2 cellular contexts compared by ENCODE assay signal in the genomic region with DNA sequence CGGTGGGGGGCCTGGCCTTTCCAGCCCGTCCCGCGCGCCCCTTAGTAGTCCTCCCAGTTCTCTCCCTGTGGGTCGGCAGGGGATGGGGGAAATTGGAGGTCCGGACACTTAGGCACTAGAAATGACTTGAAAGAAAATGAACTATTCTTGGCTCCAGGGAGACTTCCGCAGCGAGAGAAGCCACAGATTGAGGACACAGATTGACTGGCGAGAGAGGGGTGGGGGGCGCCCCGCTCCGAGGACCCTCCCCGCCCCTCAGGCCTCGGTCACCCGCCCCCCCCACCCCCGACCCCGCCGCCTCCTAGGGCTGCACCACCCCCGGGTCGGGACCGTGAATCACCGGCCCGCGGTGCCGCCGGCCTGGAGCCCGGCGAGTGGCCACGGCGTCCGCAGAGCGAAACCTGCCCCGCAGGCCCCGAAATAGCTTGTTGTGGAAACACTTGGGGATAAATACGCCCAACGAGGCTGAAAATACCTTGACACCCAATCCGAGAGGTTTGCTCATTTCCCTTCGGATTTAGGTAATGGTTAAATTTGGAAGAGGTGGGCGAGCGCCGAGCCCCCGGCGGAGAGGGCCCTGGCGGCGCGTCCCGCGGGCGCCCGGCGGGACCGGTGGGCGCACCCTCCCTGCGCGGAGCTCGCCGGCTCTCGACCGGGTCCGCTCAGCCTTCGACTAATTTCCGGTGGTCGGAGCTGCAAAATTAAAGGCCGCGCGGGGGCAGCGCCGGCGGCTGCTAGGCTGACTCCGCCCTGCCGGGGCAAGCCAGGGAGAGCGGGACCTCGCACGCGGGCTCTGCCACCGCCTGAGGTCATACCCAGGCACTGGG.
A peak's percentile ranks its signal among the peaks of the same experiment; 100 is the strongest.
TF ChIP-seq lines count a peak whose summit lies in the region.

A gene (minus strand): TSS at position 675 of the 827 bp plus-strand sequence. CDS start 3,438 bp downstream, outside the sequence.

TF ChIP-seq in GM12878, 131 proteins besides CTCF, POLR2A, EP300 and RAD21 (continues in another document):
- TF ChIP-seq ZBED1 (IDR thresholded peaks at IDR 0.05; ENCODE audit: borderline replicate concordance) (no peak), NFYA (IDR thresholded peaks at IDR 0.05; ENCODE audit: borderline replicate concordance, low read depth, low read length) (no peak), HDAC2 (IDR thresholded peaks at IDR 0.05) (no peak), ZZZ3 (IDR thresholded peaks at IDR 0.05; ENCODE audit: control insufficient read depth, insufficient read length, low read depth) (no peak), SP1 (IDR thresholded peaks at IDR 0.05; ENCODE audit: low read depth, low read length) (no peak), RAD51 (IDR thresholded peaks at IDR 0.05) (no peak)
- TF ChIP-seq, protein P1, sequence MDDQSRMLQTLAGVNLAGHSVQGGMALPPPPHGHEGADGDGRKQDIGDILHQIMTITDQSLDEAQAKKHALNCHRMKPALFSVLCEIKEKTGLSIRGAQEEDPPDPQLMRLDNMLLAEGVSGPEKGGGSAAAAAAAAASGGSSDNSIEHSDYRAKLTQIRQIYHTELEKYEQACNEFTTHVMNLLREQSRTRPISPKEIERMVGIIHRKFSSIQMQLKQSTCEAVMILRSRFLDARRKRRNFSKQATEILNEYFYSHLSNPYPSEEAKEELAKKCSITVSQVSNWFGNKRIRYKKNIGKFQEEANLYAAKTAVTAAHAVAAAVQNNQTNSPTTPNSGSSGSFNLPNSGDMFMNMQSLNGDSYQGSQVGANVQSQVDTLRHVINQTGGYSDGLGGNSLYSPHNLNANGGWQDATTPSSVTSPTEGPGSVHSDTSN (IDR thresholded peaks at IDR 0.05; ENCODE audit: insufficient replicate concordance, low read depth, low read length): no peak
- TF ChIP-seq, protein P2, sequence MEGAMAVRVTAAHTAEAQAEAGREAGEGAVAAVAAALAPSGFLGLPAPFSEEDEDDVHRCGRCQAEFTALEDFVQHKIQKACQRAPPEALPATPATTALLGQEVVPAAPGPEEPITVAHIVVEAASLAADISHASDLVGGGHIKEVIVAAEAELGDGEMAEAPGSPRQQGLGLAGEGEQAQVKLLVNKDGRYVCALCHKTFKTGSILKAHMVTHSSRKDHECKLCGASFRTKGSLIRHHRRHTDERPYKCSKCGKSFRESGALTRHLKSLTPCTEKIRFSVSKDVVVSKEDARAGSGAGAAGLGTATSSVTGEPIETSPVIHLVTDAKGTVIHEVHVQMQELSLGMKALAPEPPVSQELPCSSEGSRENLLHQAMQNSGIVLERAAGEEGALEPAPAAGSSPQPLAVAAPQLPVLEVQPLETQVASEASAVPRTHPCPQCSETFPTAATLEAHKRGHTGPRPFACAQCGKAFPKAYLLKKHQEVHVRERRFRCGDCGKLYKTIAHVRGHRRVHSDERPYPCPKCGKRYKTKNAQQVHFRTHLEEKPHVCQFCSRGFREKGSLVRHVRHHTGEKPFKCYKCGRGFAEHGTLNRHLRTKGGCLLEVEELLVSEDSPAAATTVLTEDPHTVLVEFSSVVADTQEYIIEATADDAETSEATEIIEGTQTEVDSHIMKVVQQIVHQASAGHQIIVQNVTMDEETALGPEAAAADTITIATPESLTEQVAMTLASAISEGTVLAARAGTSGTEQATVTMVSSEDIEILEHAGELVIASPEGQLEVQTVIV (IDR thresholded peaks at IDR 0.05; ENCODE audit: borderline replicate concordance, partially characterized antibody): no peak
- TF ChIP-seq, protein P3, sequence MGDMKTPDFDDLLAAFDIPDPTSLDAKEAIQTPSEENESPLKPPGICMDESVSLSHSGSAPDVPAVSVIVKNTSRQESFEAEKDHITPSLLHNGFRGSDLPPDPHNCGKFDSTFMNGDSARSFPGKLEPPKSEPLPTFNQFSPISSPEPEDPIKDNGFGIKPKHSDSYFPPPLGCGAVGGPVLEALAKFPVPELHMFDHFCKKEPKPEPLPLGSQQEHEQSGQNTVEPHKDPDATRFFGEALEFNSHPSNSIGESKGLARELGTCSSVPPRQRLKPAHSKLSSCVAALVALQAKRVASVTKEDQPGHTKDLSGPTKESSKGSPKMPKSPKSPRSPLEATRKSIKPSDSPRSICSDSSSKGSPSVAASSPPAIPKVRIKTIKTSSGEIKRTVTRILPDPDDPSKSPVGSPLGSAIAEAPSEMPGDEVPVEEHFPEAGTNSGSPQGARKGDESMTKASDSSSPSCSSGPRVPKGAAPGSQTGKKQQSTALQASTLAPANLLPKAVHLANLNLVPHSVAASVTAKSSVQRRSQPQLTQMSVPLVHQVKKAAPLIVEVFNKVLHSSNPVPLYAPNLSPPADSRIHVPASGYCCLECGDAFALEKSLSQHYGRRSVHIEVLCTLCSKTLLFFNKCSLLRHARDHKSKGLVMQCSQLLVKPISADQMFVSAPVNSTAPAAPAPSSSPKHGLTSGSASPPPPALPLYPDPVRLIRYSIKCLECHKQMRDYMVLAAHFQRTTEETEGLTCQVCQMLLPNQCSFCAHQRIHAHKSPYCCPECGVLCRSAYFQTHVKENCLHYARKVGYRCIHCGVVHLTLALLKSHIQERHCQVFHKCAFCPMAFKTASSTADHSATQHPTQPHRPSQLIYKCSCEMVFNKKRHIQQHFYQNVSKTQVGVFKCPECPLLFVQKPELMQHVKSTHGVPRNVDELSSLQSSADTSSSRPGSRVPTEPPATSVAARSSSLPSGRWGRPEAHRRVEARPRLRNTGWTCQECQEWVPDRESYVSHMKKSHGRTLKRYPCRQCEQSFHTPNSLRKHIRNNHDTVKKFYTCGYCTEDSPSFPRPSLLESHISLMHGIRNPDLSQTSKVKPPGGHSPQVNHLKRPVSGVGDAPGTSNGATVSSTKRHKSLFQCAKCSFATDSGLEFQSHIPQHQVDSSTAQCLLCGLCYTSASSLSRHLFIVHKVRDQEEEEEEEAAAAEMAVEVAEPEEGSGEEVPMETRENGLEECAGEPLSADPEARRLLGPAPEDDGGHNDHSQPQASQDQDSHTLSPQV (IDR thresholded peaks at IDR 0.05): no peak; the same call in none of the 2 replicates
- TF ChIP-seq, protein P4, sequence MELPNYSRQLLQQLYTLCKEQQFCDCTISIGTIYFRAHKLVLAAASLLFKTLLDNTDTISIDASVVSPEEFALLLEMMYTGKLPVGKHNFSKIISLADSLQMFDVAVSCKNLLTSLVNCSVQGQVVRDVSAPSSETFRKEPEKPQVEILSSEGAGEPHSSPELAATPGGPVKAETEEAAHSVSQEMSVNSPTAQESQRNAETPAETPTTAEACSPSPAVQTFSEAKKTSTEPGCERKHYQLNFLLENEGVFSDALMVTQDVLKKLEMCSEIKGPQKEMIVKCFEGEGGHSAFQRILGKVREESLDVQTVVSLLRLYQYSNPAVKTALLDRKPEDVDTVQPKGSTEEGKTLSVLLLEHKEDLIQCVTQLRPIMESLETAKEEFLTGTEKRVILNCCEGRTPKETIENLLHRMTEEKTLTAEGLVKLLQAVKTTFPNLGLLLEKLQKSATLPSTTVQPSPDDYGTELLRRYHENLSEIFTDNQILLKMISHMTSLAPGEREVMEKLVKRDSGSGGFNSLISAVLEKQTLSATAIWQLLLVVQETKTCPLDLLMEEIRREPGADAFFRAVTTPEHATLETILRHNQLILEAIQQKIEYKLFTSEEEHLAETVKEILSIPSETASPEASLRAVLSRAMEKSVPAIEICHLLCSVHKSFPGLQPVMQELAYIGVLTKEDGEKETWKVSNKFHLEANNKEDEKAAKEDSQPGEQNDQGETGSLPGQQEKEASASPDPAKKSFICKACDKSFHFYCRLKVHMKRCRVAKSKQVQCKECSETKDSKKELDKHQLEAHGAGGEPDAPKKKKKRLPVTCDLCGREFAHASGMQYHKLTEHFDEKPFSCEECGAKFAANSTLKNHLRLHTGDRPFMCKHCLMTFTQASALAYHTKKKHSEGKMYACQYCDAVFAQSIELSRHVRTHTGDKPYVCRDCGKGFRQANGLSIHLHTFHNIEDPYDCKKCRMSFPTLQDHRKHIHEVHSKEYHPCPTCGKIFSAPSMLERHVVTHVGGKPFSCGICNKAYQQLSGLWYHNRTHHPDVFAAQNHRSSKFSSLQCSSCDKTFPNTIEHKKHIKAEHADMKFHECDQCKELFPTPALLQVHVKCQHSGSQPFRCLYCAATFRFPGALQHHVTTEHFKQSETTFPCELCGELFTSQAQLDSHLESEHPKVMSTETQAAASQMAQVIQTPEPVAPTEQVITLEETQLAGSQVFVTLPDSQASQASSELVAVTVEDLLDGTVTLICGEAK (IDR thresholded peaks at IDR 0.05; ENCODE audit: borderline replicate concordance): no peak

TF ChIP-seq in HepG2, 621 proteins besides CTCF, POLR2A, EP300 and RAD21 (continues in another document):
- no peak for TF ChIP-seq TSC22D2 (CRISPR knock-in tag; IDR thresholded peaks at IDR 0.05; ENCODE audit: borderline replicate concordance)
- no peak for TF ChIP-seq HNF4G (IDR thresholded peaks at IDR 0.05; ENCODE audit: borderline replicate concordance, low read depth, low read length)
- no peak for TF ChIP-seq HNF4G (CRISPR knock-in tag; IDR thresholded peaks at IDR 0.05; ENCODE audit: borderline replicate concordance, low read depth)
- TF ChIP-seq, protein P5, sequence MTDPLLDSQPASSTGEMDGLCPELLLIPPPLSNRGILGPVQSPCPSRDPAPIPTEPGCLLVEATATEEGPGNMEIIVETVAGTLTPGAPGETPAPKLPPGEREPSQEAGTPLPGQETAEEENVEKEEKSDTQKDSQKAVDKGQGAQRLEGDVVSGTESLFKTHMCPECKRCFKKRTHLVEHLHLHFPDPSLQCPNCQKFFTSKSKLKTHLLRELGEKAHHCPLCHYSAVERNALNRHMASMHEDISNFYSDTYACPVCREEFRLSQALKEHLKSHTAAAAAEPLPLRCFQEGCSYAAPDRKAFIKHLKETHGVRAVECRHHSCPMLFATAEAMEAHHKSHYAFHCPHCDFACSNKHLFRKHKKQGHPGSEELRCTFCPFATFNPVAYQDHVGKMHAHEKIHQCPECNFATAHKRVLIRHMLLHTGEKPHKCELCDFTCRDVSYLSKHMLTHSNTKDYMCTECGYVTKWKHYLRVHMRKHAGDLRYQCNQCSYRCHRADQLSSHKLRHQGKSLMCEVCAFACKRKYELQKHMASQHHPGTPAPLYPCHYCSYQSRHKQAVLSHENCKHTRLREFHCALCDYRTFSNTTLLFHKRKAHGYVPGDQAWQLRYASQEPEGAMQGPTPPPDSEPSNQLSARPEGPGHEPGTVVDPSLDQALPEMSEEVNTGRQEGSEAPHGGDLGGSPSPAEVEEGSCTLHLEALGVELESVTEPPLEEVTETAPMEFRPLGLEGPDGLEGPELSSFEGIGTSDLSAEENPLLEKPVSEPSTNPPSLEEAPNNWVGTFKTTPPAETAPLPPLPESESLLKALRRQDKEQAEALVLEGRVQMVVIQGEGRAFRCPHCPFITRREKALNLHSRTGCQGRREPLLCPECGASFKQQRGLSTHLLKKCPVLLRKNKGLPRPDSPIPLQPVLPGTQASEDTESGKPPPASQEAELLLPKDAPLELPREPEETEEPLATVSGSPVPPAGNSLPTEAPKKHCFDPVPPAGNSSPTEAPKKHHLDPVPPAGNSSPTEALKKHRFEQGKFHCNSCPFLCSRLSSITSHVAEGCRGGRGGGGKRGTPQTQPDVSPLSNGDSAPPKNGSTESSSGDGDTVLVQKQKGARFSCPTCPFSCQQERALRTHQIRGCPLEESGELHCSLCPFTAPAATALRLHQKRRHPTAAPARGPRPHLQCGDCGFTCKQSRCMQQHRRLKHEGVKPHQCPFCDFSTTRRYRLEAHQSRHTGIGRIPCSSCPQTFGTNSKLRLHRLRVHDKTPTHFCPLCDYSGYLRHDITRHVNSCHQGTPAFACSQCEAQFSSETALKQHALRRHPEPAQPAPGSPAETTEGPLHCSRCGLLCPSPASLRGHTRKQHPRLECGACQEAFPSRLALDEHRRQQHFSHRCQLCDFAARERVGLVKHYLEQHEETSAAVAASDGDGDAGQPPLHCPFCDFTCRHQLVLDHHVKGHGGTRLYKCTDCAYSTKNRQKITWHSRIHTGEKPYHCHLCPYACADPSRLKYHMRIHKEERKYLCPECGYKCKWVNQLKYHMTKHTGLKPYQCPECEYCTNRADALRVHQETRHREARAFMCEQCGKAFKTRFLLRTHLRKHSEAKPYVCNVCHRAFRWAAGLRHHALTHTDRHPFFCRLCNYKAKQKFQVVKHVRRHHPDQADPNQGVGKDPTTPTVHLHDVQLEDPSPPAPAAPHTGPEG (CRISPR knock-in tag; IDR thresholded peaks at IDR 0.05): peak; percentile 36; the same call in 1 of the 2 replicates
- TF ChIP-seq GABPB1 (CRISPR knock-in tag; IDR thresholded peaks at IDR 0.05): peak; percentile 85
- TF ChIP-seq ZNF343 (CRISPR knock-in tag; IDR thresholded peaks at IDR 0.05): 0 out of 2 replicates have a peak, but pooled peaks have one; percentile 30
- TF ChIP-seq, protein P6, sequence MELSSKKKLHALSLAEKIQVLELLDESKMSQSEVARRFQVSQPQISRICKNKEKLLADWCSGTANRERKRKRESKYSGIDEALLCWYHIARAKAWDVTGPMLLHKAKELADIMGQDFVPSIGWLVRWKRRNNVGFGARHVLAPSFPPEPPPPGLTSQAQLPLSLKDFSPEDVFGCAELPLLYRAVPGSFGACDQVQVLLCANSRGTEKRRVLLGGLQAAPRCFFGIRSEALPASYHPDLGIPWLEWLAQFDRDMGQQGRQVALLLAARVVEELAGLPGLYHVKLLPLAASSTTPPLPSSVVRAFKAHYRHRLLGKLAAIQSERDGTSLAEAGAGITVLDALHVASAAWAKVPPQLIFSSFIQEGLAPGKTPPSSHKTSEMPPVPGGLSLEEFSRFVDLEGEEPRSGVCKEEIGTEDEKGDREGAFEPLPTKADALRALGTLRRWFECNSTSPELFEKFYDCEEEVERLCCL (CRISPR knock-in tag; IDR thresholded peaks at IDR 0.05; ENCODE audit: borderline replicate concordance): 0 out of 2 replicates have a peak, but pooled peaks have one; percentile 69
- TF ChIP-seq NR2F6 (IDR thresholded peaks at IDR 0.05): no peak
- TF ChIP-seq NR2F6 (CRISPR knock-in tag; IDR thresholded peaks at IDR 0.05): 0 out of 2 replicates have a peak, but pooled peaks have one; percentile 7
- 0 out of 2 replicates have a peak, but pooled peaks have one; percentile 20 for TF ChIP-seq SP5 (CRISPR knock-in tag; IDR thresholded peaks at IDR 0.05; ENCODE audit: borderline replicate concordance, low read depth)
- no peak for TF ChIP-seq ZNF430 (CRISPR knock-in tag; IDR thresholded peaks at IDR 0.05)
- TF ChIP-seq HES4 (CRISPR knock-in tag; IDR thresholded peaks at IDR 0.05; ENCODE audit: borderline replicate concordance): peak; percentile 29; the same call in 1 of the 2 replicates
- TF ChIP-seq ZNF768 (CRISPR knock-in tag; IDR thresholded peaks at IDR 0.05): peak; percentile 76; the same call in 1 of the 2 replicates
- TF ChIP-seq TBX2 (CRISPR knock-in tag; IDR thresholded peaks at IDR 0.05; ENCODE audit: borderline replicate concordance): peak; percentile 70; the same call in 1 of the 2 replicates
- peak; percentile 56; the same call in 1 of the 2 replicates for TF ChIP-seq ZNF331 (CRISPR knock-in tag; IDR thresholded peaks at IDR 0.05)
- TF ChIP-seq CBFB (CRISPR knock-in tag; IDR thresholded peaks at IDR 0.05): 0 out of 2 replicates have a peak, but pooled peaks have one; percentile 28
- TF ChIP-seq GATAD2A (CRISPR knock-in tag; IDR thresholded peaks at IDR 0.05): peak; percentile 25; the same call in 1 of the 2 replicates
- no peak for TF ChIP-seq SRSF4 (IDR thresholded peaks at IDR 0.05; ENCODE audit: low read depth, low read length, poor library complexity, severe bottlenecking)
- no peak for TF ChIP-seq KMT2B (CRISPR knock-in tag; IDR thresholded peaks at IDR 0.05)
- TF ChIP-seq ZNF33B (CRISPR knock-in tag; IDR thresholded peaks at IDR 0.05): peak; percentile 36; the same call in 1 of the 2 replicates
- TF ChIP-seq ZNF674 (CRISPR knock-in tag; IDR thresholded peaks at IDR 0.05; ENCODE audit: low read depth): no peak
- TF ChIP-seq ZNF256 (CRISPR knock-in tag; conservative IDR thresholded peaks at IDR 0.05): 0 out of 2 replicates have a peak, but pooled peaks have one; percentile 43
- TF ChIP-seq CBX2 (IDR thresholded peaks at IDR 0.05; ENCODE audit: low read depth, low read length): no peak
- TF ChIP-seq CBX2 (CRISPR knock-in tag; IDR thresholded peaks at IDR 0.05; ENCODE audit: low read depth): no peak
- peak; percentile 79; the same call in 1 of the 2 replicates for TF ChIP-seq KDM2A (CRISPR knock-in tag; IDR thresholded peaks at IDR 0.05; ENCODE audit: borderline replicate concordance, low read depth)
- TF ChIP-seq DNMT1 (CRISPR knock-in tag; IDR thresholded peaks at IDR 0.05): 0 out of 2 replicates have a peak, but pooled peaks have one; percentile 24
- TF ChIP-seq ZNF441 (CRISPR knock-in tag; IDR thresholded peaks at IDR 0.05; ENCODE audit: borderline replicate concordance): peak; percentile 59; the same call in 1 of the 2 replicates
